17 cellular contexts compared by ENCODE assay signal in genomic region chr3:8756671-8757070, GRCh38. TPM values are rescaled to one million over a fixed set of nuclear protein-coding genes. Genes with fewer than 3 reads are reported as not detected.
A peak's percentile ranks its signal among the peaks of the same experiment; 100 is the strongest.
DNase-seq lines count a peak whose midpoint lies in the region; ATAC-seq and TF ChIP-seq lines count a peak whose summit lies in the region.
"Had no signal": no experiment of that assay in that cellular context is flagged by ENCODE, and none has a peak within 500 bp of the region (broad histone marks: within the 10 kb centered on the region; RNA-seq: fewer than 3 reads in every experiment).

No MANE protein-coding gene starts in this region.

- no peaks in the 10 kb centered on the region for H3K4me1 ChIP-seq in colonic mucosa
- H3K4me1 ChIP-seq: BLaER1 treated with 17β-estradiol and CSF1 and Interleukin-3, amounts not matched to agents 10 nM and 100 nM had no signal

- H3K27ac ChIP-seq in colonic mucosa = no peak overlapping the region
- H3K27ac ChIP-seq in CD4-positive, alpha-beta T cell (ENCODE audit: low read depth, low read length) = no peak overlapping the region
- H3K27ac ChIP-seq: BLaER1 treated with 17β-estradiol and CSF1 and Interleukin-3, amounts not matched to agents 10 nM and 100 nM had no signal

- intact Hi-C loops in natural killer cell (cut with micrococcal nuclease) = no loop called here
- intact Hi-C loops in colonic mucosa (cut with DNase I) = no loop called here
- intact Hi-C loops in CD4-positive, alpha-beta T cell (cut with DNase I, micrococcal nuclease) = no loop called here

- POLR2A ChIA-PET in CD4-positive, alpha-beta T cell (lab: Charles Lee) = no interaction called here

- no peaks in the 10 kb centered on the region for H3K4me1 Mint-ChIP-seq in natural killer cell treated with Interleukin-12 subunit alpha and Interleukin-12 subunit beta and Interleukin-15 and Interleukin-18, amount 100 ng/mL, for 72 hours (ENCODE audit: low read depth in 2 of 2)
- H3K4me1 Mint-ChIP-seq in natural killer cell = no peaks in the 10 kb centered on the region
- no peaks in the 10 kb centered on the region for H3K4me1 Mint-ChIP-seq in CD4-positive, alpha-beta T cell (ENCODE audit: low read depth)

- CTCF ChIA-PET in CD4-positive, alpha-beta T cell (lab: Charles Lee) = no interaction called here

- no peak overlapping the region for H3K9ac ChIP-seq in colonic mucosa (ENCODE audit: low read depth in 2 of 2, low read length in 2 of 2)
- H3K9ac ChIP-seq: BLaER1 treated with 17β-estradiol and CSF1 and Interleukin-3, amounts not matched to agents 10 nM and 100 nM had no signal

- H3K4me3 Mint-ChIP-seq in natural killer cell treated with Interleukin-12 subunit alpha and Interleukin-12 subunit beta and Interleukin-15 and Interleukin-18, amount 100 ng/mL, for 72 hours = no peak overlapping the region
- H3K4me3 Mint-ChIP-seq in natural killer cell = no peak overlapping the region
- no peak overlapping the region for H3K4me3 Mint-ChIP-seq in CD4-positive, alpha-beta T cell

- TF ChIP-seq CTCF in natural killer cell (IDR thresholded peaks at IDR 0.05) (no peak), choroid plexus epithelial cell (conservative IDR thresholded peaks at IDR 0.05; ENCODE audit: low read depth, low read length) (no peak), colonic mucosa (IDR thresholded peaks at IDR 0.05) (no peak)
- TF ChIP-seq CTCF in CD4-positive, alpha-beta T cell (IDR thresholded peaks at IDR 0.05) = no peak

- H3K27me3 Mint-ChIP-seq in natural killer cell treated with Interleukin-12 subunit alpha and Interleukin-12 subunit beta and Interleukin-15 and Interleukin-18, amount 100 ng/mL, for 72 hours = peaks cover 0 to 4% of the 10 kb centered on the region in 2 donors
- peaks cover 0 to 3% of the 10 kb centered on the region in 2 donors for H3K27me3 Mint-ChIP-seq in natural killer cell (ENCODE audit: low read depth in 2 of 2)
- H3K27me3 Mint-ChIP-seq in CD4-positive, alpha-beta T cell = peaks cover 5% of the 10 kb centered on the region

- H3K4me3 ChIP-seq in choroid plexus epithelial cell (ENCODE audit: low read depth, low read length) (no peak overlapping the region), colonic mucosa (no peak overlapping the region)
- H3K4me3 ChIP-seq: BLaER1 treated with 17β-estradiol and CSF1 and Interleukin-3, amounts not matched to agents 10 nM and 100 nM had no signal

- H3K9me3 Mint-ChIP-seq in natural killer cell treated with Interleukin-12 subunit alpha and Interleukin-12 subunit beta and Interleukin-15 and Interleukin-18, amount 100 ng/mL, for 72 hours = no peaks in the 10 kb centered on the region
- H3K9me3 Mint-ChIP-seq in natural killer cell = no peaks in the 10 kb centered on the region
- no peaks in the 10 kb centered on the region for H3K9me3 Mint-ChIP-seq in CD4-positive, alpha-beta T cell

- peak; percentile 26 for DNase-seq in natural killer cell treated with Interleukin-12 subunit alpha and Interleukin-12 subunit beta and Interleukin-15 and Interleukin-18, amount 100 ng/mL, for 72 hours (ENCODE audit: low spot score)
- DNase-seq in natural killer cell (no peak), choroid plexus epithelial cell (ENCODE audit: low read depth) (peak; percentile 24), mesenteric fat pad (ENCODE audit: low spot score) (peak; percentile 77), colonic mucosa (no peak)
- DNase-seq in CD4-positive, alpha-beta T cell = no peak
- DNase-seq: DMS79 treated with DMSO at 0.1 percent for 48 hours, Karpas-422, NCI-H1105, NCI-H1694, NCI-H2107, NCI-H2227 treated with DMSO at 0.1 percent for 48 hours, NCI-H524 had no signal

- no peaks in the 10 kb centered on the region for H3K36me3 Mint-ChIP-seq in natural killer cell treated with Interleukin-12 subunit alpha and Interleukin-12 subunit beta and Interleukin-15 and Interleukin-18, amount 100 ng/mL, for 72 hours
- H3K36me3 Mint-ChIP-seq in natural killer cell = no peaks in the 10 kb centered on the region
- no peaks in the 10 kb centered on the region for H3K36me3 Mint-ChIP-seq in CD4-positive, alpha-beta T cell (ENCODE audit: low read depth)

- ATAC-seq in natural killer cell treated with Interleukin-12 subunit alpha and Interleukin-12 subunit beta and Interleukin-15 and Interleukin-18, amount 100 ng/mL, for 72 hours = no peak
- no peak for ATAC-seq in natural killer cell
- ATAC-seq in CD4-positive, alpha-beta T cell (ENCODE audit: poor library complexity) = no peak
- no peak for ATAC-seq in GM18511 (IDR thresholded peaks at IDR 0.05; ENCODE audit: unreplicated experiment)
- ATAC-seq: HepG2 had no signal

- no peaks in the 10 kb centered on the region for H3K36me3 ChIP-seq in colonic mucosa

- H3K27ac Mint-ChIP-seq in natural killer cell treated with Interleukin-12 subunit alpha and Interleukin-12 subunit beta and Interleukin-15 and Interleukin-18, amount 100 ng/mL, for 72 hours = no peak overlapping the region
- H3K27ac Mint-ChIP-seq in natural killer cell = no peak overlapping the region
- H3K27ac Mint-ChIP-seq in CD4-positive, alpha-beta T cell = no peak overlapping the region

- H3K9me3 ChIP-seq in colonic mucosa = no peaks in the 10 kb centered on the region
- no peaks in the 10 kb centered on the region for H3K9me3 ChIP-seq in CD4-positive, alpha-beta T cell (ENCODE audit: control insufficient read depth, low read length)
- H3K9me3 ChIP-seq: BLaER1 treated with 17β-estradiol and CSF1 and Interleukin-3, amounts not matched to agents 10 nM and 100 nM had no signal

- H3K27me3 ChIP-seq in colonic mucosa = no peaks in the 10 kb centered on the region
- no peaks in the 10 kb centered on the region for H3K27me3 ChIP-seq in CD4-positive, alpha-beta T cell (ENCODE audit: control insufficient read depth, insufficient read depth, low read length)
- H3K27me3 ChIP-seq: BLaER1 treated with 17β-estradiol and CSF1 and Interleukin-3, amounts not matched to agents 10 nM and 100 nM had no signal

RNA-seq across cellular contexts. Expression of gene OXTR, which starts 12.7 kb away (rescaled TPM):
- total RNA-seq in natural killer cell treated with Interleukin-12 subunit alpha and Interleukin-12 subunit beta and Interleukin-15 and Interleukin-18, amount 100 ng/mL, for 72 hours = 1 to 10 TPM; 1.8 to 2.7 TPM
- under 1 TPM; 0.14 to 0.33 (median 0.16) TPM for total RNA-seq in natural killer cell
- 0.06 TPM for total RNA-seq in mesenteric fat pad
- 1 to 10 TPM in 1 of 2 donors, under 1 TPM in 1; 0.24 to 1.8 TPM for total RNA-seq in colonic mucosa
- total RNA-seq in CD4-positive, alpha-beta T cell = under 1 TPM; 0.11 to 0.17 TPM

RNA-seq across cellular contexts. Expression of gene CAV3, which starts 23.1 kb away (rescaled TPM):
- total RNA-seq in natural killer cell treated with Interleukin-12 subunit alpha and Interleukin-12 subunit beta and Interleukin-15 and Interleukin-18, amount 100 ng/mL, for 72 hours = not detected
- total RNA-seq in natural killer cell (not detected), mesenteric fat pad (not detected), colonic mucosa (not detected)
- not detected for total RNA-seq in CD4-positive, alpha-beta T cell
- total RNA-seq: H4, HepG2 had no signal

Comparison
In these comparisons a context has a peak if more than half of its experiments do, and no peak if none do; other contexts are left out.
1. DNase-seq: peak in natural killer cell treated with Interleukin-12 subunit alpha and Interleukin-12 subunit beta and Interleukin-15 and Interleukin-18, amount 100 ng/mL, for 72 hours (single experiment), choroid plexus epithelial cell (single experiment) and mesenteric fat pad (single experiment); none in natural killer cell (single experiment), colonic mucosa (single experiment) and CD4-positive, alpha-beta T cell (0 of 10).